In the genomic region with DNA sequence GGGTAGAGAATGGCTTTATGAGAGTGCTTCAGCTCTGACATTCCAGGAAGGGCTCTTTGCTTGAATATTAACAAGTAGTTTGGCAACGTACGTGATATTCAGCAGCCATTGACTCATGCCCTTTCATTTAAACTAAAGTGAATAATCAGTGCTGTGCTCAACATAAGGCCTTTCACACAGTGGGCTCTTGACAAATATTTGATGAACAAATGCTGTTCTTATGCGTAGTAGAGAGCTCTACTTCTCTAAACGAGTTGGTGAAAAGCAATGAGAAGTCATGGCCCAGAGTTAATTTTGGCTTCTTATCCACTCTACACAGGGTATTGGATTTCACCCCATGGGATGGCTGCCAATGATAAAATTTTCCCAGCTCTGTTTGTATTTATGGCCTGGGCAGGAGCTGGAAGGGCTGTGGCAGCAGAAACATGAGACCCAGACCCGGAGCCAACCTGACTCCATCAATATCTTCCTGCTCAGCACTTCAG, we compare ENCODE assay signal across 10 cellular contexts.
DNase-seq lines count a peak whose midpoint lies in the region; ATAC-seq and TF ChIP-seq lines count a peak whose summit lies in the region.
"Had no signal": no experiment of that assay in that cellular context is flagged by ENCODE, and none has a peak within 500 bp of the region (broad histone marks: within the 10 kb centered on the region; RNA-seq: fewer than 3 reads in every experiment).

No MANE protein-coding gene starts in this region.

- peak overlapping the region; percentile 58 for H3K27ac ChIP-seq in psoas muscle

- no peaks in the 10 kb centered on the region for H3K4me1 ChIP-seq in psoas muscle

- H3K4me3 Mint-ChIP-seq in activated T-cell treated with anti-CD3 and anti-CD28 coated beads, Interleukin-2, amount 50 U/mL, for 72 hours = no peak overlapping the region
- no peak overlapping the region for H3K4me3 Mint-ChIP-seq in activated naive CD4-positive, alpha-beta T cell treated with anti-CD3 and anti-CD28 coated beads, Interleukin-2, amount 10 ng/mL, durations not matched to agents 7 days and 5 days
- H3K4me3 Mint-ChIP-seq: activated CD8-positive, alpha-beta T cell treated with anti-CD3 and anti-CD28 coated beads, Interleukin-2, amount 10 ng/mL, durations not matched to agents 7 days and 5 days had no signal

- no peaks in the 10 kb centered on the region for H3K36me3 ChIP-seq in psoas muscle (ENCODE audit: insufficient read depth in 1 of 2, low read depth in 1 of 2)

- no peak overlapping the region for H3K4me3 ChIP-seq in psoas muscle

- H3K9me3 ChIP-seq in psoas muscle = no peaks in the 10 kb centered on the region

- ATAC-seq in psoas muscle (peak; percentile 91 to 98 (median 95)), GM18873 (IDR thresholded peaks at IDR 0.05; ENCODE audit: low FRiP score, unreplicated experiment) (no peak)
- ATAC-seq in activated T-cell treated with anti-CD3 and anti-CD28 coated beads, Interleukin-2, amount 50 U/mL, for 72 hours (replicated peaks in 1 of 2) = no peak
- ATAC-seq: activated CD8-positive, alpha-beta T cell treated with anti-CD3 and anti-CD28 coated beads, Interleukin-2, amount 10 ng/mL, durations not matched to agents 7 days and 5 days had no signal

- no peaks in the 10 kb centered on the region for H3K27me3 ChIP-seq in psoas muscle (ENCODE audit: insufficient read depth in 3 of 3, low read length in 2 of 3)

- no peaks in the 10 kb centered on the region for H3K4me1 Mint-ChIP-seq in activated T-cell treated with anti-CD3 and anti-CD28 coated beads, Interleukin-2, amount 50 U/mL, for 72 hours (ENCODE audit: low read depth)
- H3K4me1 Mint-ChIP-seq in activated naive CD4-positive, alpha-beta T cell treated with anti-CD3 and anti-CD28 coated beads, Interleukin-2, amount 10 ng/mL, durations not matched to agents 7 days and 5 days = no peaks in the 10 kb centered on the region

- H3K9me3 Mint-ChIP-seq in activated T-cell treated with anti-CD3 and anti-CD28 coated beads, Interleukin-2, amount 50 U/mL, for 72 hours = peaks cover 9 to 11% of the 10 kb centered on the region in 2 donors
- H3K9me3 Mint-ChIP-seq in activated naive CD4-positive, alpha-beta T cell treated with anti-CD3 and anti-CD28 coated beads, Interleukin-2, amount 10 ng/mL, durations not matched to agents 7 days and 5 days = peaks cover 4% of the 10 kb centered on the region

- WGBS in psoas muscle, 3 donors = 10 to 17% (median 11%) methylated on average over 5 of the region's 5 CpGs

- no peaks in the 10 kb centered on the region for H3K36me3 Mint-ChIP-seq in activated T-cell treated with anti-CD3 and anti-CD28 coated beads, Interleukin-2, amount 50 U/mL, for 72 hours (ENCODE audit: insufficient read depth in 2 of 2)
- H3K36me3 Mint-ChIP-seq in activated naive CD4-positive, alpha-beta T cell treated with anti-CD3 and anti-CD28 coated beads, Interleukin-2, amount 10 ng/mL, durations not matched to agents 7 days and 5 days = no peaks in the 10 kb centered on the region

- TF ChIP-seq CTCF in psoas muscle (IDR thresholded peaks at IDR 0.05) = no peak

- peak; percentile 19 for DNase-seq in GM04504 (ENCODE audit: low read depth)
- peak; percentile 87 for DNase-seq in NCI-H345 (lab: John Stamatoyannopoulos, UW)
- peak; percentile 76 for DNase-seq in fibroblast of peridontal ligament (ENCODE audit: extremely low read depth)
- peak; percentile 11 to 41 for DNase-seq in psoas muscle
- DNase-seq in stimulated activated CD4-positive, alpha-beta T cell treated with anti-CD3 and anti-CD28 coated beads, Interleukin-2, amount 100 ng/mL, for 48 hours = no peak
- DNase-seq in activated T-cell treated with anti-CD3 and anti-CD28 coated beads, Interleukin-2, amount 50 U/mL, for 72 hours = no peak
- no peak for DNase-seq in activated naive CD4-positive, alpha-beta T cell treated with anti-CD3 and anti-CD28 coated beads, Interleukin-2, amount 10 ng/mL, durations not matched to agents 7 days and 5 days
- DNase-seq: activated CD8-positive, alpha-beta T cell treated with anti-CD3 and anti-CD28 coated beads, Interleukin-2, amount 10 ng/mL, durations not matched to agents 7 days and 5 days; RPMI8226 had no signal

- CTCF ChIA-PET in activated naive CD4-positive, alpha-beta T cell treated with anti-CD3 and anti-CD28 coated beads, Interleukin-2, amount 10 ng/mL, durations not matched to agents 7 days and 5 days (lab: Charles Lee) = no interaction called here

- no peaks in the 10 kb centered on the region for H3K27me3 Mint-ChIP-seq in activated T-cell treated with anti-CD3 and anti-CD28 coated beads, Interleukin-2, amount 50 U/mL, for 72 hours (ENCODE audit: low read depth)
- H3K27me3 Mint-ChIP-seq in activated naive CD4-positive, alpha-beta T cell treated with anti-CD3 and anti-CD28 coated beads, Interleukin-2, amount 10 ng/mL, durations not matched to agents 7 days and 5 days = no peaks in the 10 kb centered on the region

- H3K27ac Mint-ChIP-seq in activated T-cell treated with anti-CD3 and anti-CD28 coated beads, Interleukin-2, amount 50 U/mL, for 72 hours = no peak overlapping the region
- H3K27ac Mint-ChIP-seq in activated naive CD4-positive, alpha-beta T cell treated with anti-CD3 and anti-CD28 coated beads, Interleukin-2, amount 10 ng/mL, durations not matched to agents 7 days and 5 days = no peak overlapping the region
- H3K27ac Mint-ChIP-seq: activated CD8-positive, alpha-beta T cell treated with anti-CD3 and anti-CD28 coated beads, Interleukin-2, amount 10 ng/mL, durations not matched to agents 7 days and 5 days had no signal

- intact Hi-C loops in psoas muscle (cut with DNase I) = loop anchor here in 1 of 2 donors (10.0 kb wide), 1 partner anchor 338 kb away; a partner anchor contains a TSS

Comparison
In these comparisons a context has a peak if more than half of its experiments do, and no peak if none do; other contexts are left out.
1. DNase-seq: peak in GM04504 (single experiment), NCI-H345 (single experiment), fibroblast of peridontal ligament (single experiment) and psoas muscle (2 of 2); none in stimulated activated CD4-positive, alpha-beta T cell treated with anti-CD3 and anti-CD28 coated beads, Interleukin-2, amount 100 ng/mL, for 48 hours (0 of 2), activated T-cell treated with anti-CD3 and anti-CD28 coated beads, Interleukin-2, amount 50 U/mL, for 72 hours (0 of 2) and activated naive CD4-positive, alpha-beta T cell treated with anti-CD3 and anti-CD28 coated beads, Interleukin-2, amount 10 ng/mL, durations not matched to agents 7 days and 5 days (single experiment).
2. ATAC-seq: peak in psoas muscle (4 of 4); none in activated T-cell treated with anti-CD3 and anti-CD28 coated beads, Interleukin-2, amount 50 U/mL, for 72 hours (0 of 2) and GM18873 (single experiment).